In genomic region chr11:8063319-8063718, GRCh38 we compare ENCODE assay signal across 17 cellular contexts. TPM values are rescaled to one million over a fixed set of nuclear protein-coding genes. Genes with fewer than 3 reads are reported as not detected.
A peak's percentile ranks its signal among the peaks of the same experiment; 100 is the strongest.
DNase-seq lines count a peak whose midpoint lies in the region; ATAC-seq, FAIRE-seq and TF ChIP-seq lines count a peak whose summit lies in the region.
"Had no signal": no experiment of that assay in that cellular context is flagged by ENCODE, and none has a peak within 500 bp of the region (broad histone marks: within the 10 kb centered on the region; RNA-seq: fewer than 3 reads in every experiment).

No MANE protein-coding gene starts in this region.

- no peak overlapping the region for H3K4me3 ChIP-seq in coronary artery
- no peak overlapping the region for H3K4me3 ChIP-seq in gastrocnemius medialis
- H3K4me3 ChIP-seq in brain microvascular endothelial cell (ENCODE audit: low read depth, low read length): no peak overlapping the region
- H3K4me3 ChIP-seq: GM23338 had no signal

- peaks cover 0 to 21% of the 10 kb centered on the region in 2 donors for H3K4me1 ChIP-seq in gastrocnemius medialis

- DNase-seq in AG20443 (ENCODE audit: low spot score) (peak; percentile 55), coronary artery (ENCODE audit: low spot score) (peak; percentile 72), hepatic stellate cell (ENCODE audit: low spot score) (peak; percentile 57), gastrocnemius medialis (peak; percentile 37), RCC 7860 (ENCODE audit: low spot score) (no peak), NCI-H187 treated with DMSO at 0.1 percent for 48 hours (lab: John Stamatoyannopoulos, UW) (no peak), cerebellar cortex (ENCODE audit: low spot score) (no peak), brain microvascular endothelial cell (no peak)
- DNase-seq: activated CD4-positive, alpha-beta memory T cell treated with anti-CD3 and anti-CD28 coated beads, Interleukin-2, amount 10 ng/mL, durations not matched to agents 7 days and 5 days; endodermal cell; hypothalamus; NCI-H1092; NCI-H2171 treated with DMSO at 0.1 percent for 48 hours; small intestine; stimulated activated naive CD4-positive, alpha-beta T cell treated with Interleukin-2 at 50 U/mL for 16 hours had no signal

- peak; percentile 61 to 75 for ATAC-seq in gastrocnemius medialis
- ATAC-seq: activated T-helper 17 cell treated with anti-CD3 and anti-CD28 coated beads, Interleukin-2, amount 50 U/mL, for 72 hours; GM23338 had no signal

- FAIRE-seq in RCC 7860 (lab: Jason Lieb, UNC): no peak
- FAIRE-seq: small intestine had no signal

- H3K27ac ChIP-seq in coronary artery: peak overlapping the region in 1 of 2 donors; percentile 60
- H3K27ac ChIP-seq in gastrocnemius medialis: peak overlapping the region; percentile 27 to 63 (median 42)
- H3K27ac ChIP-seq in brain microvascular endothelial cell: no peak overlapping the region

- in situ Hi-C loops in gastrocnemius medialis (cut with MboI; ENCODE audit: low sequenced_read_pairs in 4 of 4) (no loop called here), brain microvascular endothelial cell (cut with HindIII; ENCODE audit: low pct_ligation_motif_present, low sequenced_read_pairs) (no loop called here)

- TF ChIP-seq POLR2A in gastrocnemius medialis (IDR thresholded peaks at IDR 0.05): no peak

- no peaks in the 10 kb centered on the region for H3K9me3 ChIP-seq in gastrocnemius medialis

- intact Hi-C loops in gastrocnemius medialis (cut with DNase I; ENCODE audit: low total_unique reads): no loop called here

- H3K27me3 ChIP-seq in gastrocnemius medialis (no peaks in the 10 kb centered on the region), brain microvascular endothelial cell (replicated peaks) (no peaks in the 10 kb centered on the region)

- TF ChIP-seq CTCF in coronary artery (IDR thresholded peaks at IDR 0.05) (no peak), gastrocnemius medialis (IDR thresholded peaks at IDR 0.05 in 4 of 5, conservative IDR thresholded peaks at IDR 0.05 in 1 of 5) (no peak), brain microvascular endothelial cell (IDR thresholded peaks at IDR 0.05; ENCODE audit: low read depth, low read length, missing control alignments) (no peak)

- H3K36me3 ChIP-seq in gastrocnemius medialis (no peaks in the 10 kb centered on the region), brain microvascular endothelial cell (replicated peaks) (no peaks in the 10 kb centered on the region)

RNA-seq across cellular contexts. Expression of gene TUB, which starts 17.7 kb away (rescaled TPM):
- total RNA-seq in gastrocnemius medialis: 1 to 10 TPM in 2 of 4 donors, under 1 TPM in 2; 0.71 to 1.2 (median 1.1) TPM

Comparison
In these comparisons a context has a peak if more than half of its experiments do, and no peak if none do; other contexts are left out.
1. DNase-seq: peak in AG20443 (single experiment), coronary artery (single experiment), hepatic stellate cell (single experiment) and gastrocnemius medialis (2 of 2); none in RCC 7860 (single experiment), NCI-H187 treated with DMSO at 0.1 percent for 48 hours (single experiment), cerebellar cortex (single experiment) and brain microvascular endothelial cell (single experiment).